8 cellular contexts compared by ENCODE assay signal in genomic region chr5:88683506-88684135, GRCh38.
A peak's percentile ranks its signal among the peaks of the same experiment; 100 is the strongest.
DNase-seq lines count a peak whose midpoint lies in the region; ATAC-seq and TF ChIP-seq lines count a peak whose summit lies in the region.

No MANE protein-coding gene starts in this region.

- no peak overlapping the region for H3K27ac ChIP-seq in Panc1 (ENCODE audit: low read length)

- peak; percentile 27 to 42 (median 40) for ATAC-seq in natural killer cell
- ATAC-seq in natural killer cell treated with Interleukin-12 subunit alpha and Interleukin-12 subunit beta and Interleukin-15 and Interleukin-18, amount 100 ng/mL, for 72 hours, result no peak
- peak; percentile 46 for ATAC-seq in HG03457 (IDR thresholded peaks at IDR 0.05; ENCODE audit: unreplicated experiment)
- peak; percentile 40; the same call in 1 of the 2 replicates for ATAC-seq in Panc1
- no peak for ATAC-seq in GM21528 (IDR thresholded peaks at IDR 0.05; ENCODE audit: low FRiP score, unreplicated experiment)

- no peaks in the 10 kb centered on the region for H3K36me3 ChIP-seq in Panc1 (ENCODE audit: control insufficient read depth, insufficient read depth, low read length)

- peaks cover 3 to 19% of the 10 kb centered on the region in 2 donors for H3K4me1 Mint-ChIP-seq in natural killer cell
- H3K4me1 Mint-ChIP-seq in natural killer cell treated with Interleukin-12 subunit alpha and Interleukin-12 subunit beta and Interleukin-15 and Interleukin-18, amount 100 ng/mL, for 72 hours (ENCODE audit: low read depth in 2 of 2), result peaks cover 5 to 17% of the 10 kb centered on the region in 2 donors

- no peak overlapping the region for H3K4me3 ChIP-seq in Panc1 (ENCODE audit: low read depth in 2 of 2, low read length in 2 of 2)

- in situ Hi-C loops in Panc1 (cut with HindIII; ENCODE audit: low pct_unique_long_range_greater_than_20kb, low sequenced_read_pairs), result loop anchor here (25.0 kb wide), 1 partner anchor 921 kb away; no protein-coding TSS in a partner anchor

- no peaks in the 10 kb centered on the region for H3K9me3 ChIP-seq in Panc1 (ENCODE audit: control insufficient read depth, insufficient read depth, low read depth, low read length)

- CTCF ChIA-PET in Panc1 (lab: Charles Lee), result no interaction called here

- POLR2A ChIA-PET in Panc1 (lab: Charles Lee), result no interaction called here

- TF ChIP-seq CTCF in natural killer cell (IDR thresholded peaks at IDR 0.05) (no peak), Panc1 (IDR thresholded peaks at IDR 0.05) (no peak)

- BruUV-seq in Panc1 (replicated peaks; lab: Mats Ljungman, UMichigan), result no TSS peak

- H3K9me3 Mint-ChIP-seq in natural killer cell, result peaks cover 0 to 1% of the 10 kb centered on the region in 2 donors
- H3K9me3 Mint-ChIP-seq in natural killer cell treated with Interleukin-12 subunit alpha and Interleukin-12 subunit beta and Interleukin-15 and Interleukin-18, amount 100 ng/mL, for 72 hours, result no peaks in the 10 kb centered on the region

- H3K4me3 Mint-ChIP-seq in natural killer cell, result no peak overlapping the region
- no peak overlapping the region for H3K4me3 Mint-ChIP-seq in natural killer cell treated with Interleukin-12 subunit alpha and Interleukin-12 subunit beta and Interleukin-15 and Interleukin-18, amount 100 ng/mL, for 72 hours

- H3K27ac Mint-ChIP-seq in natural killer cell, result no peak overlapping the region
- no peak overlapping the region for H3K27ac Mint-ChIP-seq in natural killer cell treated with Interleukin-12 subunit alpha and Interleukin-12 subunit beta and Interleukin-15 and Interleukin-18, amount 100 ng/mL, for 72 hours

- intact Hi-C loops in natural killer cell (cut with micrococcal nuclease) (no loop called here), Panc1 (cut with micrococcal nuclease; ENCODE audit: unreplicated experiment) (no loop called here)

- H3K27me3 ChIP-seq in Panc1 (ENCODE audit: control insufficient read depth, insufficient read depth, low read length), result peaks cover 2% of the 10 kb centered on the region; the same call in 1 of the 2 replicates

- DNase-seq in natural killer cell (no peak), Panc1 (ENCODE audit: low read depth, low spot score) (no peak), islet precursor cell (peak; percentile 91), NCI-H1694 treated with DMSO at 0.1 percent for 48 hours (lab: John Stamatoyannopoulos, UW) (no peak), OCI-M2 (lab: John Stamatoyannopoulos, UW; ENCODE audit: unreplicated experiment) (no peak)
- no peak for DNase-seq in natural killer cell treated with Interleukin-12 subunit alpha and Interleukin-12 subunit beta and Interleukin-15 and Interleukin-18, amount 100 ng/mL, for 72 hours (ENCODE audit: low spot score)

- peaks cover 7% of the 10 kb centered on the region for H3K36me3 Mint-ChIP-seq in natural killer cell
- H3K36me3 Mint-ChIP-seq in natural killer cell treated with Interleukin-12 subunit alpha and Interleukin-12 subunit beta and Interleukin-15 and Interleukin-18, amount 100 ng/mL, for 72 hours, result peaks cover 17% of the 10 kb centered on the region

- H3K27me3 Mint-ChIP-seq in natural killer cell (ENCODE audit: low read depth in 2 of 2), result peaks cover 83 to 88% of the 10 kb centered on the region in 2 donors
- peaks cover 56 to 82% of the 10 kb centered on the region in 2 donors for H3K27me3 Mint-ChIP-seq in natural killer cell treated with Interleukin-12 subunit alpha and Interleukin-12 subunit beta and Interleukin-15 and Interleukin-18, amount 100 ng/mL, for 72 hours

- H3K4me1 ChIP-seq in Panc1 (ENCODE audit: control insufficient read depth, insufficient read depth, low read length), result peaks cover 8% of the 10 kb centered on the region

Comparison
In these comparisons a context has a peak if more than half of its experiments do, and no peak if none do; other contexts are left out.
1. ATAC-seq: peak in natural killer cell (3 of 3), HG03457 (single experiment) and Panc1 (single experiment); none in natural killer cell treated with Interleukin-12 subunit alpha and Interleukin-12 subunit beta and Interleukin-15 and Interleukin-18, amount 100 ng/mL, for 72 hours (0 of 2) and GM21528 (single experiment).